1 cellular context compared by ENCODE assay signal in the genomic region with DNA sequence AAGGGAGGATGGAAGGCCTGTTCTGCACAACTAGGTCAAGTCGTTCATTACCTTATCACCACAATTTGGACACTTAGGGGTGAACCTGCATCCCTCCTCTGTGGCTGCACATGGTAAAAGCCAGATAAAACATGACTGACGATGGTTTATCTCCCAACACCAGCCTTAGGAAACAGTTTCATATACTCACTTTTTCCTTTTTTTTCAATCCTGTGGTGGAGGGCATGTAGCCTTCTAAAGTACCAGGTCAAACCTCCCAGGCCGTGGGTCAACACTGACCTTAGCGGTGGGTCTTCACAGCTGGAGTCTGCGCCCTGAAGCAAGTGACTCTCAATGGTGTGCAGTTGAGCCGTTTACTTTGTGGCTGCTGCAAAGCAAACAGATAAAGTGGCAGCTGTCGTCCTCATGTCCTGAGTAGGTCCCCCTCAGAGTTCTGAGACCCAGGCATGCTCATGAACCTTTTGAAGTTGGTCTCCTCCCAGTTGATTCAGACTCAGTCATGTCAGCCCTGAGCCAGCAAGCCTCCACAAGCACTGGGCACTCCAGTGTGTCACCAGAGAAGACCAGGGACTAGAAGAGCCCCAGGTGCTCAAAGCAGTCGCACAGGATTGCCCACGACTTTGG.
TF ChIP-seq lines count a peak whose summit lies in the region.

No MANE protein-coding gene starts in this region.

TF ChIP-seq in HepG2, 621 proteins besides CTCF, POLR2A, EP300 and RAD21 (continued from another document and continues in another):
- TF ChIP-seq, protein P1, sequence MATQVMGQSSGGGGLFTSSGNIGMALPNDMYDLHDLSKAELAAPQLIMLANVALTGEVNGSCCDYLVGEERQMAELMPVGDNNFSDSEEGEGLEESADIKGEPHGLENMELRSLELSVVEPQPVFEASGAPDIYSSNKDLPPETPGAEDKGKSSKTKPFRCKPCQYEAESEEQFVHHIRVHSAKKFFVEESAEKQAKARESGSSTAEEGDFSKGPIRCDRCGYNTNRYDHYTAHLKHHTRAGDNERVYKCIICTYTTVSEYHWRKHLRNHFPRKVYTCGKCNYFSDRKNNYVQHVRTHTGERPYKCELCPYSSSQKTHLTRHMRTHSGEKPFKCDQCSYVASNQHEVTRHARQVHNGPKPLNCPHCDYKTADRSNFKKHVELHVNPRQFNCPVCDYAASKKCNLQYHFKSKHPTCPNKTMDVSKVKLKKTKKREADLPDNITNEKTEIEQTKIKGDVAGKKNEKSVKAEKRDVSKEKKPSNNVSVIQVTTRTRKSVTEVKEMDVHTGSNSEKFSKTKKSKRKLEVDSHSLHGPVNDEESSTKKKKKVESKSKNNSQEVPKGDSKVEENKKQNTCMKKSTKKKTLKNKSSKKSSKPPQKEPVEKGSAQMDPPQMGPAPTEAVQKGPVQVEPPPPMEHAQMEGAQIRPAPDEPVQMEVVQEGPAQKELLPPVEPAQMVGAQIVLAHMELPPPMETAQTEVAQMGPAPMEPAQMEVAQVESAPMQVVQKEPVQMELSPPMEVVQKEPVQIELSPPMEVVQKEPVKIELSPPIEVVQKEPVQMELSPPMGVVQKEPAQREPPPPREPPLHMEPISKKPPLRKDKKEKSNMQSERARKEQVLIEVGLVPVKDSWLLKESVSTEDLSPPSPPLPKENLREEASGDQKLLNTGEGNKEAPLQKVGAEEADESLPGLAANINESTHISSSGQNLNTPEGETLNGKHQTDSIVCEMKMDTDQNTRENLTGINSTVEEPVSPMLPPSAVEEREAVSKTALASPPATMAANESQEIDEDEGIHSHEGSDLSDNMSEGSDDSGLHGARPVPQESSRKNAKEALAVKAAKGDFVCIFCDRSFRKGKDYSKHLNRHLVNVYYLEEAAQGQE (IDR thresholded peaks at IDR 0.05; ENCODE audit: borderline replicate concordance in 1 of 2, low read depth in 1 of 2, low read length in 2 of 2) = no peak; a peak in 1 of 4 replicates
- TF ChIP-seq ZNF207 (IDR thresholded peaks at IDR 0.05; ENCODE audit: borderline replicate concordance) (no peak), RFXAP (CRISPR knock-in tag; IDR thresholded peaks at IDR 0.05; ENCODE audit: borderline replicate concordance) (0 out of 2 replicates have a peak, but pooled peaks have one; percentile 36), AGO1 (IDR thresholded peaks at IDR 0.05; ENCODE audit: low read depth, low read length, poor library complexity, severe bottlenecking) (no peak), ZNF616 (CRISPR knock-in tag; IDR thresholded peaks at IDR 0.05; ENCODE audit: low read depth) (no peak), IRF2 (CRISPR knock-in tag; IDR thresholded peaks at IDR 0.05) (peak; percentile 86), ZMYM3 (CRISPR knock-in tag; IDR thresholded peaks at IDR 0.05) (peak; percentile 84), KMT2A (CRISPR knock-in tag; IDR thresholded peaks at IDR 0.05) (peak; percentile 61; the same call in 1 of the 2 replicates), TAF15 (IDR thresholded peaks at IDR 0.05; ENCODE audit: low read depth, low read length, poor library complexity, severe bottlenecking) (no peak), ZMYM2 (CRISPR knock-in tag; IDR thresholded peaks at IDR 0.05) (peak; percentile 40; the same call in 1 of the 2 replicates), NFRKB (IDR thresholded peaks at IDR 0.05) (no peak), TMF1 (CRISPR knock-in tag; IDR thresholded peaks at IDR 0.05; ENCODE audit: low read depth) (no peak), ZNF678 (CRISPR knock-in tag; IDR thresholded peaks at IDR 0.05) (no peak), ZSCAN12 (CRISPR knock-in tag; IDR thresholded peaks at IDR 0.05) (no peak), MEIS2 (CRISPR knock-in tag; IDR thresholded peaks at IDR 0.05) (peak; percentile 84; the same call in 1 of the 2 replicates), ZSCAN25 (CRISPR knock-in tag; IDR thresholded peaks at IDR 0.05) (peak; percentile 51; the same call in 1 of the 2 replicates), ZSCAN20 (CRISPR knock-in tag; IDR thresholded peaks at IDR 0.05; ENCODE audit: borderline replicate concordance) (no peak), CEBPG (CRISPR knock-in tag; IDR thresholded peaks at IDR 0.05) (no peak), ARID2 (CRISPR knock-in tag; IDR thresholded peaks at IDR 0.05; ENCODE audit: borderline replicate concordance) (no peak), ZNF737 (CRISPR knock-in tag; IDR thresholded peaks at IDR 0.05; ENCODE audit: borderline replicate concordance) (no peak), ZNF10 (CRISPR knock-in tag; IDR thresholded peaks at IDR 0.05; ENCODE audit: borderline replicate concordance, low read depth) (no peak), HOXA7 (CRISPR knock-in tag; IDR thresholded peaks at IDR 0.05) (no peak), ZNF563 (CRISPR knock-in tag; IDR thresholded peaks at IDR 0.05) (no peak)
- TF ChIP-seq, protein P2, sequence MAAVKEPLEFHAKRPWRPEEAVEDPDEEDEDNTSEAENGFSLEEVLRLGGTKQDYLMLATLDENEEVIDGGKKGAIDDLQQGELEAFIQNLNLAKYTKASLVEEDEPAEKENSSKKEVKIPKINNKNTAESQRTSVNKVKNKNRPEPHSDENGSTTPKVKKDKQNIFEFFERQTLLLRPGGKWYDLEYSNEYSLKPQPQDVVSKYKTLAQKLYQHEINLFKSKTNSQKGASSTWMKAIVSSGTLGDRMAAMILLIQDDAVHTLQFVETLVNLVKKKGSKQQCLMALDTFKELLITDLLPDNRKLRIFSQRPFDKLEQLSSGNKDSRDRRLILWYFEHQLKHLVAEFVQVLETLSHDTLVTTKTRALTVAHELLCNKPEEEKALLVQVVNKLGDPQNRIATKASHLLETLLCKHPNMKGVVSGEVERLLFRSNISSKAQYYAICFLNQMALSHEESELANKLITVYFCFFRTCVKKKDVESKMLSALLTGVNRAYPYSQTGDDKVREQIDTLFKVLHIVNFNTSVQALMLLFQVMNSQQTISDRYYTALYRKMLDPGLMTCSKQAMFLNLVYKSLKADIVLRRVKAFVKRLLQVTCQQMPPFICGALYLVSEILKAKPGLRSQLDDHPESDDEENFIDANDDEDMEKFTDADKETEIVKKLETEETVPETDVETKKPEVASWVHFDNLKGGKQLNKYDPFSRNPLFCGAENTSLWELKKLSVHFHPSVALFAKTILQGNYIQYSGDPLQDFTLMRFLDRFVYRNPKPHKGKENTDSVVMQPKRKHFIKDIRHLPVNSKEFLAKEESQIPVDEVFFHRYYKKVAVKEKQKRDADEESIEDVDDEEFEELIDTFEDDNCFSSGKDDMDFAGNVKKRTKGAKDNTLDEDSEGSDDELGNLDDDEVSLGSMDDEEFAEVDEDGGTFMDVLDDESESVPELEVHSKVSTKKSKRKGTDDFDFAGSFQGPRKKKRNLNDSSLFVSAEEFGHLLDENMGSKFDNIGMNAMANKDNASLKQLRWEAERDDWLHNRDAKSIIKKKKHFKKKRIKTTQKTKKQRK (IDR thresholded peaks at IDR 0.05; ENCODE audit: low read length) = no peak
- TF ChIP-seq, protein P3, sequence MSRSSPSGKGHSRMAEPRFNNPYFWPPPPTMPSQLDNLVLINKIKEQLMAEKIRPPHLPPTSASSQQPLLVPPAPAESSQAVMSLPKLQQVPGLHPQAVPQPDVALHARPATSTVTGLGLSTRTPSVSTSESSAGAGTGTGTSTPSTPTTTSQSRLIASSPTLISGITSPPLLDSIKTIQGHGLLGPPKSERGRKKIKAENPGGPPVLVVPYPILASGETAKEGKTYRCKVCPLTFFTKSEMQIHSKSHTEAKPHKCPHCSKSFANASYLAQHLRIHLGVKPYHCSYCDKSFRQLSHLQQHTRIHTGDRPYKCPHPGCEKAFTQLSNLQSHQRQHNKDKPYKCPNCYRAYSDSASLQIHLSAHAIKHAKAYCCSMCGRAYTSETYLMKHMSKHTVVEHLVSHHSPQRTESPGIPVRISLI (CRISPR knock-in tag; IDR thresholded peaks at IDR 0.05; ENCODE audit: borderline replicate concordance) = peak; percentile 63; the same call in 1 of the 2 replicates
- TF ChIP-seq, protein P4, sequence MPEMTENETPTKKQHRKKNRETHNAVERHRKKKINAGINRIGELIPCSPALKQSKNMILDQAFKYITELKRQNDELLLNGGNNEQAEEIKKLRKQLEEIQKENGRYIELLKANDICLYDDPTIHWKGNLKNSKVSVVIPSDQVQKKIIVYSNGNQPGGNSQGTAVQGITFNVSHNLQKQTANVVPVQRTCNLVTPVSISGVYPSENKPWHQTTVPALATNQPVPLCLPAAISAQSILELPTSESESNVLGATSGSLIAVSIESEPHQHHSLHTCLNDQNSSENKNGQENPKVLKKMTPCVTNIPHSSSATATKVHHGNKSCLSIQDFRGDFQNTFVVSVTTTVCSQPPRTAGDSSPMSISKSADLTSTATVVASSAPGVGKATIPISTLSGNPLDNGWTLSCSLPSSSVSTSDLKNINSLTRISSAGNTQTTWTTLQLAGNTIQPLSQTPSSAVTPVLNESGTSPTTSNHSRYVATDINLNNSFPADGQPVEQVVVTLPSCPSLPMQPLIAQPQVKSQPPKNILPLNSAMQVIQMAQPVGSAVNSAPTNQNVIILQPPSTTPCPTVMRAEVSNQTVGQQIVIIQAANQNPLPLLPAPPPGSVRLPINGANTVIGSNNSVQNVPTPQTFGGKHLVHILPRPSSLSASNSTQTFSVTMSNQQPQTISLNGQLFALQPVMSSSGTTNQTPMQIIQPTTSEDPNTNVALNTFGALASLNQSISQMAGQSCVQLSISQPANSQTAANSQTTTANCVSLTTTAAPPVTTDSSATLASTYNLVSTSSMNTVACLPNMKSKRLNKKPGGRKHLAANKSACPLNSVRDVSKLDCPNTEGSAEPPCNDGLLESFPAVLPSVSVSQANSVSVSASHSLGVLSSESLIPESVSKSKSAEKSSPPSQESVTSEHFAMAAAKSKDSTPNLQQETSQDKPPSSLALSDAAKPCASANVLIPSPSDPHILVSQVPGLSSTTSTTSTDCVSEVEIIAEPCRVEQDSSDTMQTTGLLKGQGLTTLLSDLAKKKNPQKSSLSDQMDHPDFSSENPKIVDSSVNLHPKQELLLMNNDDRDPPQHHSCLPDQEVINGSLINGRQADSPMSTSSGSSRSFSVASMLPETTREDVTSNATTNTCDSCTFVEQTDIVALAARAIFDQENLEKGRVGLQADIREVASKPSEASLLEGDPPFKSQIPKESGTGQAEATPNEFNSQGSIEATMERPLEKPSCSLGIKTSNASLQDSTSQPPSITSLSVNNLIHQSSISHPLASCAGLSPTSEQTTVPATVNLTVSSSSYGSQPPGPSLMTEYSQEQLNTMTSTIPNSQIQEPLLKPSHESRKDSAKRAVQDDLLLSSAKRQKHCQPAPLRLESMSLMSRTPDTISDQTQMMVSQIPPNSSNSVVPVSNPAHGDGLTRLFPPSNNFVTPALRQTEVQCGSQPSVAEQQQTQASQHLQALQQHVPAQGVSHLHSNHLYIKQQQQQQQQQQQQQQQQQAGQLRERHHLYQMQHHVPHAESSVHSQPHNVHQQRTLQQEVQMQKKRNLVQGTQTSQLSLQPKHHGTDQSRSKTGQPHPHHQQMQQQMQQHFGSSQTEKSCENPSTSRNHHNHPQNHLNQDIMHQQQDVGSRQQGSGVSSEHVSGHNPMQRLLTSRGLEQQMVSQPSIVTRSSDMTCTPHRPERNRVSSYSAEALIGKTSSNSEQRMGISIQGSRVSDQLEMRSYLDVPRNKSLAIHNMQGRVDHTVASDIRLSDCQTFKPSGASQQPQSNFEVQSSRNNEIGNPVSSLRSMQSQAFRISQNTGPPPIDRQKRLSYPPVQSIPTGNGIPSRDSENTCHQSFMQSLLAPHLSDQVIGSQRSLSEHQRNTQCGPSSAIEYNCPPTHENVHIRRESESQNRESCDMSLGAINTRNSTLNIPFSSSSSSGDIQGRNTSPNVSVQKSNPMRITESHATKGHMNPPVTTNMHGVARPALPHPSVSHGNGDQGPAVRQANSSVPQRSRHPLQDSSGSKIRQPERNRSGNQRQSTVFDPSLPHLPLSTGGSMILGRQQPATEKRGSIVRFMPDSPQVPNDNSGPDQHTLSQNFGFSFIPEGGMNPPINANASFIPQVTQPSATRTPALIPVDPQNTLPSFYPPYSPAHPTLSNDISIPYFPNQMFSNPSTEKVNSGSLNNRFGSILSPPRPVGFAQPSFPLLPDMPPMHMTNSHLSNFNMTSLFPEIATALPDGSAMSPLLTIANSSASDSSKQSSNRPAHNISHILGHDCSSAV (CRISPR knock-in tag; IDR thresholded peaks at IDR 0.05; ENCODE audit: borderline replicate concordance) = no peak
- TF ChIP-seq, protein P5, sequence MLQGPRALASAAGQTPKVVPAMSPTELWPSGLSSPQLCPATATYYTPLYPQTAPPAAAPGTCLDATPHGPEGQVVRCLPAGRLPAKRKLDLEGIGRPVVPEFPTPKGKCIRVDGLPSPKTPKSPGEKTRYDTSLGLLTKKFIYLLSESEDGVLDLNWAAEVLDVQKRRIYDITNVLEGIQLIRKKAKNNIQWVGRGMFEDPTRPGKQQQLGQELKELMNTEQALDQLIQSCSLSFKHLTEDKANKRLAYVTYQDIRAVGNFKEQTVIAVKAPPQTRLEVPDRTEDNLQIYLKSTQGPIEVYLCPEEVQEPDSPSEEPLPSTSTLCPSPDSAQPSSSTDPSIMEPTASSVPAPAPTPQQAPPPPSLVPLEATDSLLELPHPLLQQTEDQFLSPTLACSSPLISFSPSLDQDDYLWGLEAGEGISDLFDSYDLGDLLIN (CRISPR knock-in tag; IDR thresholded peaks at IDR 0.05; ENCODE audit: borderline replicate concordance) = peak; percentile 67; the same call in 1 of the 2 replicates
- TF ChIP-seq, protein P6, sequence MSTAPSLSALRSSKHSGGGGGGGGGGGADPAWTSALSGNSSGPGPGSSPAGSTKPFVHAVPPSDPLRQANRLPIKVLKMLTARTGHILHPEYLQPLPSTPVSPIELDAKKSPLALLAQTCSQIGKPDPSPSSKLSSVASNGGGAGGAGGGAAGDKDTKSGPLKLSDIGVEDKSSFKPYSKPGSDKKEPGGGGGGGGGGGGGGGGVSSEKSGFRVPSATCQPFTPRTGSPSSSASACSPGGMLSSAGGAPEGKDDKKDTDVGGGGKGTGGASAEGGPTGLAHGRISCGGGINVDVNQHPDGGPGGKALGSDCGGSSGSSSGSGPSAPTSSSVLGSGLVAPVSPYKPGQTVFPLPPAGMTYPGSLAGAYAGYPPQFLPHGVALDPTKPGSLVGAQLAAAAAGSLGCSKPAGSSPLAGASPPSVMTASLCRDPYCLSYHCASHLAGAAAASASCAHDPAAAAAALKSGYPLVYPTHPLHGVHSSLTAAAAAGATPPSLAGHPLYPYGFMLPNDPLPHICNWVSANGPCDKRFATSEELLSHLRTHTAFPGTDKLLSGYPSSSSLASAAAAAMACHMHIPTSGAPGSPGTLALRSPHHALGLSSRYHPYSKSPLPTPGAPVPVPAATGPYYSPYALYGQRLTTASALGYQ (CRISPR knock-in tag; IDR thresholded peaks at IDR 0.05) = peak; percentile 85; the same call in 1 of the 2 replicates
- TF ChIP-seq, protein P7, sequence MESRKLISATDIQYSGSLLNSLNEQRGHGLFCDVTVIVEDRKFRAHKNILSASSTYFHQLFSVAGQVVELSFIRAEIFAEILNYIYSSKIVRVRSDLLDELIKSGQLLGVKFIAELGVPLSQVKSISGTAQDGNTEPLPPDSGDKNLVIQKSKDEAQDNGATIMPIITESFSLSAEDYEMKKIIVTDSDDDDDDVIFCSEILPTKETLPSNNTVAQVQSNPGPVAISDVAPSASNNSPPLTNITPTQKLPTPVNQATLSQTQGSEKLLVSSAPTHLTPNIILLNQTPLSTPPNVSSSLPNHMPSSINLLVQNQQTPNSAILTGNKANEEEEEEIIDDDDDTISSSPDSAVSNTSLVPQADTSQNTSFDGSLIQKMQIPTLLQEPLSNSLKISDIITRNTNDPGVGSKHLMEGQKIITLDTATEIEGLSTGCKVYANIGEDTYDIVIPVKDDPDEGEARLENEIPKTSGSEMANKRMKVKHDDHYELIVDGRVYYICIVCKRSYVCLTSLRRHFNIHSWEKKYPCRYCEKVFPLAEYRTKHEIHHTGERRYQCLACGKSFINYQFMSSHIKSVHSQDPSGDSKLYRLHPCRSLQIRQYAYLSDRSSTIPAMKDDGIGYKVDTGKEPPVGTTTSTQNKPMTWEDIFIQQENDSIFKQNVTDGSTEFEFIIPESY (CRISPR knock-in tag; IDR thresholded peaks at IDR 0.05) = peak; percentile 36; the same call in 1 of the 2 replicates
- TF ChIP-seq, protein P8, sequence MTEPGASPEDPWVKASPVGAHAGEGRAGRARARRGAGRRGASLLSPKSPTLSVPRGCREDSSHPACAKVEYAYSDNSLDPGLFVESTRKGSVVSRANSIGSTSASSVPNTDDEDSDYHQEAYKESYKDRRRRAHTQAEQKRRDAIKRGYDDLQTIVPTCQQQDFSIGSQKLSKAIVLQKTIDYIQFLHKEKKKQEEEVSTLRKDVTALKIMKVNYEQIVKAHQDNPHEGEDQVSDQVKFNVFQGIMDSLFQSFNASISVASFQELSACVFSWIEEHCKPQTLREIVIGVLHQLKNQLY (CRISPR knock-in tag; IDR thresholded peaks at IDR 0.05) = peak; percentile 94
